ENCODE assay signal across 8 cellular contexts in genomic region chr7:94436018-94436604, GRCh38. TPM values are rescaled to one million over a fixed set of nuclear protein-coding genes. Genes with fewer than 3 reads are reported as not detected.
DNase-seq lines count a peak whose midpoint lies in the region; ATAC-seq, FAIRE-seq and TF ChIP-seq lines count a peak whose summit lies in the region.

No MANE protein-coding gene starts in this region.

- TF ChIP-seq CTCF in GM12872 (IDR thresholded peaks at IDR 0.05; ENCODE audit: insufficient read depth, low read depth, low read length) (peak; percentile 86), LNCAP (IDR thresholded peaks at IDR 0.05) (peak; percentile 89), right atrium auricular region (IDR thresholded peaks at IDR 0.05) (peak; percentile 57 to 85)

- H3K4me1 ChIP-seq in right atrium auricular region (no peaks in the 10 kb centered on the region), small intestine (ENCODE audit: control insufficient read depth in 2 of 2, insufficient read depth in 1 of 2, low read depth in 1 of 2, low read length in 1 of 2) (no peaks in the 10 kb centered on the region)

- H3K27me3 ChIP-seq in H7 (ENCODE audit: control insufficient read depth, insufficient read depth, low read length) = no peaks in the 10 kb centered on the region
- H3K27me3 ChIP-seq in right atrium auricular region = no peaks in the 10 kb centered on the region
- no peaks in the 10 kb centered on the region for H3K27me3 ChIP-seq in small intestine (ENCODE audit: control insufficient read depth in 2 of 2, insufficient read depth in 2 of 2, low read length in 2 of 2)

- 19 to 22% (median 22%) methylated on average over 6 of the region's 6 CpGs for WGBS in small intestine, 3 donors

- DNase-seq in H7 (peak; percentile 40), amniotic epithelial cell (ENCODE audit: low read depth) (peak; percentile 64), right atrium auricular region (ENCODE audit: low spot score) (no peak), small intestine (peak; percentile 69), NCI-H2196 (lab: John Stamatoyannopoulos, UW; ENCODE audit: unreplicated experiment) (no peak)

- H3K36me3 ChIP-seq in H7 (replicated peaks; ENCODE audit: control insufficient read depth, insufficient read depth, low read length) (no peaks in the 10 kb centered on the region), right atrium auricular region (no peaks in the 10 kb centered on the region), small intestine (ENCODE audit: control insufficient read depth in 2 of 2, insufficient read depth in 2 of 2, low read length in 2 of 2) (no peaks in the 10 kb centered on the region)

- ATAC-seq in SK-N-SH treated with all-trans-retinoic acid at 6 μM for 48 hours = peak; percentile 85

- no peak overlapping the region for H3K27ac ChIP-seq in right atrium auricular region
- no peak overlapping the region for H3K27ac ChIP-seq in small intestine (ENCODE audit: low read depth in 1 of 2, low read length in 1 of 2)

- H3K4me3 ChIP-seq in H7 (ENCODE audit: insufficient read depth, low read depth, low read length) (no peak overlapping the region), right atrium auricular region (no peak overlapping the region), small intestine (ENCODE audit: low read depth in 1 of 2, low read length in 2 of 2) (no peak overlapping the region)

- no peaks in the 10 kb centered on the region for H3K9me3 ChIP-seq in right atrium auricular region
- no peaks in the 10 kb centered on the region for H3K9me3 ChIP-seq in small intestine (ENCODE audit: control insufficient read depth, low read depth)

- FAIRE-seq in small intestine (lab: Jason Lieb, UNC) = no peak

TF ChIP-seq in SK-N-SH treated with all-trans-retinoic acid at 6 μM for 48 hours, 23 proteins besides CTCF, POLR2A, EP300 and RAD21:
- TF ChIP-seq TCF4 (CRISPR knock-in tag; IDR thresholded peaks at IDR 0.05; ENCODE audit: borderline replicate concordance) (no peak), ZNF8 (CRISPR knock-in tag; IDR thresholded peaks at IDR 0.05) (peak; percentile 82)

RNA-seq across cellular contexts. Expression of gene COL1A2, which starts 41.4 kb away (rescaled TPM):
- 37.9 and 47.8 TPM in 2 replicates for total RNA-seq in H7 (2014; rRNA removed; shearing (Covaris generic))
- total RNA-seq in right atrium auricular region = 100 to 1,000 TPM in 1 of 2 donors, 10 to 100 TPM in 1; 67.0 to 228 TPM
- 10 to 100 TPM in 2 of 3 donors, 1 to 10 TPM in 1; 2.0 to 78.1 (median 10.3) TPM for polyA plus RNA-seq in small intestine

Comparison
In these comparisons a context has a peak if more than half of its experiments do, and no peak if none do; other contexts are left out.
1. DNase-seq: peak in H7 (single experiment), amniotic epithelial cell (single experiment) and small intestine (single experiment); none in right atrium auricular region (single experiment) and NCI-H2196 (single experiment).
2. Peak in every context shown above with its lines, with median percentiles within 50 percentile points of each other: CTCF ChIP-seq.